ENCODE assay signal across 28 cellular contexts in genomic region chr13:48188640-48189039, GRCh38. TPM values are rescaled to one million over a fixed set of nuclear protein-coding genes. Genes with fewer than 3 reads are reported as not detected.
A peak's percentile ranks its signal among the peaks of the same experiment; 100 is the strongest.
DNase-seq lines count a peak whose midpoint lies in the region; ATAC-seq and TF ChIP-seq lines count a peak whose summit lies in the region.
"Had no signal": no experiment of that assay in that cellular context is flagged by ENCODE, and none has a peak within 500 bp of the region (broad histone marks: within the 10 kb centered on the region; RNA-seq: fewer than 3 reads in every experiment).

No MANE protein-coding gene starts in this region.

- H3K36me3 Mint-ChIP-seq in CD4-positive, alpha-beta T cell (ENCODE audit: low read depth) = no peaks in the 10 kb centered on the region
- H3K36me3 Mint-ChIP-seq in CD8-positive, alpha-beta memory T cell = no peaks in the 10 kb centered on the region
- H3K36me3 Mint-ChIP-seq in T-cell (no peaks in the 10 kb centered on the region), type B pancreatic cell (no peaks in the 10 kb centered on the region)
- H3K36me3 Mint-ChIP-seq in naive thymus-derived CD4-positive, alpha-beta T cell = peaks cover 0 to 14% (median 0%) of the 10 kb centered on the region in 5 donors

- H3K4me3 ChIP-seq in CD8-positive, alpha-beta memory T cell (ENCODE audit: low read length) = no peak overlapping the region
- H3K4me3 ChIP-seq in naive thymus-derived CD4-positive, alpha-beta T cell (ENCODE audit: low read length) = no peak overlapping the region
- H3K4me3 ChIP-seq in gastrocnemius medialis = no peak overlapping the region
- H3K4me3 ChIP-seq: A549, GM12878, GM23248, SJCRH30 had no signal

- peaks cover 2% of the 10 kb centered on the region for H3K9me3 Mint-ChIP-seq in CD4-positive, alpha-beta T cell
- H3K9me3 Mint-ChIP-seq in CD8-positive, alpha-beta memory T cell = no peaks in the 10 kb centered on the region
- H3K9me3 Mint-ChIP-seq in T-cell = no peaks in the 10 kb centered on the region
- H3K9me3 Mint-ChIP-seq in naive thymus-derived CD4-positive, alpha-beta T cell = peaks cover 0 to 5% (median 0%) of the 10 kb centered on the region in 11 donors
- H3K9me3 Mint-ChIP-seq in type B pancreatic cell = no peaks in the 10 kb centered on the region
- H3K9me3 Mint-ChIP-seq: H9 had no signal

- peaks cover 73% of the 10 kb centered on the region for H3K4me1 Mint-ChIP-seq in CD4-positive, alpha-beta T cell (ENCODE audit: low read depth)
- H3K4me1 Mint-ChIP-seq in CD8-positive, alpha-beta memory T cell = peaks cover 48 to 64% (median 53%) of the 10 kb centered on the region in 3 donors
- peaks cover 60 to 77% (median 70%) of the 10 kb centered on the region in 3 donors for H3K4me1 Mint-ChIP-seq in T-cell
- peaks cover 44 to 91% (median 77%) of the 10 kb centered on the region in 7 donors for H3K4me1 Mint-ChIP-seq in naive thymus-derived CD4-positive, alpha-beta T cell
- H3K4me1 Mint-ChIP-seq in type B pancreatic cell (ENCODE audit: unreplicated experiment) = no peaks in the 10 kb centered on the region

- ATAC-seq in CD4-positive, alpha-beta T cell (ENCODE audit: poor library complexity) = no peak
- ATAC-seq in T-cell (replicated peaks in 1 of 4) = no peak
- no peak for ATAC-seq in naive thymus-derived CD4-positive, alpha-beta T cell
- ATAC-seq in gastrocnemius medialis = no peak
- ATAC-seq: A549, GM12878, PC-3, Right ventricle myocardium inferior, SK-N-SH treated with all-trans-retinoic acid at 6 μM for 48 hours had no signal

- POLR2A ChIA-PET in CD4-positive, alpha-beta T cell (lab: Charles Lee) = interaction anchor here (0.8 to 4.5 kb wide), 5 partner anchors 33 to 62 kb away, joined by 3 to 26 read pairs (median 6); partner anchors contain the start of gene ITM2B
- POLR2A ChIA-PET in CD8-positive, alpha-beta memory T cell (lab: Charles Lee) = interaction anchor here (0.7 to 1.2 kb wide), 2 partner anchors 15 to 45 kb away, joined by 4 read pairs; partner anchors contain the start of gene ITM2B
- POLR2A ChIA-PET in T-cell (lab: Charles Lee) = no interaction called here
- POLR2A ChIA-PET in naive thymus-derived CD4-positive, alpha-beta T cell (lab: Charles Lee) = interaction anchor here (0.5 to 8.5 kb wide), 9 partner anchors 9 to 149 kb away, joined by 3 to 114 read pairs (median 8); partner anchors contain the start of gene ITM2B

- no peaks in the 10 kb centered on the region for H3K36me3 ChIP-seq in CD8-positive, alpha-beta memory T cell (ENCODE audit: insufficient read depth, low read length)
- H3K36me3 ChIP-seq in naive thymus-derived CD4-positive, alpha-beta T cell (ENCODE audit: control insufficient read depth in 2 of 3, insufficient read depth in 3 of 3, low read length in 3 of 3) = no peaks in the 10 kb centered on the region
- no peaks in the 10 kb centered on the region for H3K36me3 ChIP-seq in gastrocnemius medialis
- H3K36me3 ChIP-seq: SJCRH30 had no signal

- H3K4me1 ChIP-seq in CD8-positive, alpha-beta memory T cell (ENCODE audit: insufficient read depth, low read length) = peaks cover 52% of the 10 kb centered on the region
- H3K4me1 ChIP-seq in naive thymus-derived CD4-positive, alpha-beta T cell (ENCODE audit: control insufficient read depth in 2 of 2, insufficient read depth in 2 of 2, low read length in 2 of 2) = peaks cover 8 to 56% of the 10 kb centered on the region in 2 donors
- no peaks in the 10 kb centered on the region for H3K4me1 ChIP-seq in gastrocnemius medialis
- H3K4me1 ChIP-seq: A549, SJCRH30 had no signal

- no peak for TF ChIP-seq POLR2A in gastrocnemius medialis (IDR thresholded peaks at IDR 0.05)

- CTCF ChIA-PET in CD4-positive, alpha-beta T cell (lab: Charles Lee) = interaction anchor here (1.0 kb wide), 1 partner anchor 33 kb away, joined by 3 read pairs; no protein-coding TSS in a partner anchor
- CTCF ChIA-PET in CD8-positive, alpha-beta memory T cell (lab: Charles Lee) = interaction anchor here (1.0 to 3.1 kb wide), 4 partner anchors 20 to 61 kb away, joined by 3 to 8 read pairs (median 6); partner anchors contain the start of gene ITM2B
- CTCF ChIA-PET in T-cell (lab: Charles Lee) = interaction anchor here in 1 of 2 donors (0.7 kb wide), 1 partner anchor 33 kb away, joined by 3 read pairs; no protein-coding TSS in a partner anchor
- CTCF ChIA-PET in naive thymus-derived CD4-positive, alpha-beta T cell (lab: Charles Lee) = interaction anchor here (0.6 to 2.1 kb wide), 6 partner anchors 10 to 225 kb away, joined by 3 to 7 read pairs (median 4); partner anchors contain the start of gene LPAR6

- no peak for TF ChIP-seq CTCF in CD4-positive, alpha-beta T cell (IDR thresholded peaks at IDR 0.05)
- TF ChIP-seq CTCF in gastrocnemius medialis (IDR thresholded peaks at IDR 0.05 in 4 of 5, conservative IDR thresholded peaks at IDR 0.05 in 1 of 5) (no peak), type B pancreatic cell (conservative IDR thresholded peaks at IDR 0.05) (no peak)

- in situ Hi-C loops in gastrocnemius medialis (cut with MboI; ENCODE audit: low sequenced_read_pairs in 4 of 4) = no loop called here

- no peak overlapping the region for H3K27ac ChIP-seq in CD4-positive, alpha-beta T cell (ENCODE audit: low read depth, low read length)
- no peak overlapping the region for H3K27ac ChIP-seq in CD8-positive, alpha-beta memory T cell (ENCODE audit: low read depth, low read length)
- H3K27ac ChIP-seq in naive thymus-derived CD4-positive, alpha-beta T cell (ENCODE audit: low read depth, low read length) = peak overlapping the region; percentile 22
- no peak overlapping the region for H3K27ac ChIP-seq in gastrocnemius medialis
- H3K27ac ChIP-seq: A549, GM23248, SJCRH30 had no signal

- no peaks in the 10 kb centered on the region for H3K27me3 Mint-ChIP-seq in CD4-positive, alpha-beta T cell
- H3K27me3 Mint-ChIP-seq in CD8-positive, alpha-beta memory T cell = no peaks in the 10 kb centered on the region
- no peaks in the 10 kb centered on the region for H3K27me3 Mint-ChIP-seq in T-cell
- peaks cover 0 to 7% (median 0%) of the 10 kb centered on the region in 5 donors for H3K27me3 Mint-ChIP-seq in naive thymus-derived CD4-positive, alpha-beta T cell
- H3K27me3 Mint-ChIP-seq in type B pancreatic cell = no peaks in the 10 kb centered on the region

- intact Hi-C loops in CD4-positive, alpha-beta T cell (cut with DNase I, micrococcal nuclease) = no loop called here
- intact Hi-C loops in naive thymus-derived CD4-positive, alpha-beta T cell (cut with micrococcal nuclease) = loop anchor here in 1 of 2 donors (1.0 to 5.0 kb wide), 2 partner anchors 10 to 114 kb away; partner anchors contain the start of gene RB1
- intact Hi-C loops in gastrocnemius medialis (cut with DNase I; ENCODE audit: low total_unique reads) = no loop called here

- no peaks in the 10 kb centered on the region for H3K27me3 ChIP-seq in CD4-positive, alpha-beta T cell (ENCODE audit: control insufficient read depth, insufficient read depth, low read length)
- no peaks in the 10 kb centered on the region for H3K27me3 ChIP-seq in CD8-positive, alpha-beta memory T cell (ENCODE audit: insufficient read depth, low read length, poor library complexity, severe bottlenecking)
- no peaks in the 10 kb centered on the region for H3K27me3 ChIP-seq in naive thymus-derived CD4-positive, alpha-beta T cell (ENCODE audit: control insufficient read depth in 2 of 2, insufficient read depth in 2 of 2, low read length in 2 of 2)
- H3K27me3 ChIP-seq in gastrocnemius medialis = no peaks in the 10 kb centered on the region
- H3K27me3 ChIP-seq: SJCRH30 had no signal

- peak overlapping the region; percentile 89 for H3K27ac Mint-ChIP-seq in CD4-positive, alpha-beta T cell
- peak overlapping the region in 6 of 8 donors; percentile 2 to 89 (median 47) for H3K27ac Mint-ChIP-seq in CD8-positive, alpha-beta memory T cell
- H3K27ac Mint-ChIP-seq in T-cell = peak overlapping the region; percentile 89 to 92
- H3K27ac Mint-ChIP-seq in naive thymus-derived CD4-positive, alpha-beta T cell = peak overlapping the region in 8 of 9 donors; percentile 49 to 94 (median 82)
- H3K27ac Mint-ChIP-seq in type B pancreatic cell = no peak overlapping the region

- no peak for DNase-seq in CD4-positive, alpha-beta T cell
- no peak for DNase-seq in CD8-positive, alpha-beta memory T cell
- DNase-seq in T-cell (no peak), gastrocnemius medialis (no peak), NCI-H82 (lab: John Stamatoyannopoulos, UW) (no peak), type B pancreatic cell (ENCODE audit: extremely low spot score, unreplicated experiment) (no peak)
- DNase-seq in naive thymus-derived CD4-positive, alpha-beta T cell = no peak
- DNase-seq: C1 segment of cervical spinal cord, EL, GDM1, GM23248, H9, IMR-90, KG1, MM.1S, NCI-H1048, NCI-H1417, NCI-H1694, NCI-H2081, NCI-H2171, NCI-H226, NCI-H510A, PC-3, SJCRH30 had no signal

- H3K4me3 Mint-ChIP-seq in CD4-positive, alpha-beta T cell = peak overlapping the region; percentile 21
- H3K4me3 Mint-ChIP-seq in CD8-positive, alpha-beta memory T cell = peak overlapping the region in 1 of 7 donors; percentile 5
- H3K4me3 Mint-ChIP-seq in T-cell (peak overlapping the region in 1 of 3 donors; percentile 54), type B pancreatic cell (no peak overlapping the region)
- peak overlapping the region in 6 of 10 donors; percentile 11 to 72 (median 34) for H3K4me3 Mint-ChIP-seq in naive thymus-derived CD4-positive, alpha-beta T cell
- H3K4me3 Mint-ChIP-seq: H9 had no signal

- H3K9me3 ChIP-seq in CD4-positive, alpha-beta T cell (ENCODE audit: control insufficient read depth, low read length) = no peaks in the 10 kb centered on the region
- H3K9me3 ChIP-seq in CD8-positive, alpha-beta memory T cell (ENCODE audit: low read length) = no peaks in the 10 kb centered on the region
- H3K9me3 ChIP-seq in naive thymus-derived CD4-positive, alpha-beta T cell (ENCODE audit: control insufficient read depth in 2 of 3, low read length in 3 of 3) = no peaks in the 10 kb centered on the region
- no peaks in the 10 kb centered on the region for H3K9me3 ChIP-seq in gastrocnemius medialis
- H3K9me3 ChIP-seq: A549, SJCRH30 had no signal

RNA-seq across cellular contexts. Expression of gene ITM2B, which starts 44.4 kb away (rescaled TPM):
- total RNA-seq in CD4-positive, alpha-beta T cell = 100 to 1,000 TPM; 305 to 323 TPM
- total RNA-seq in CD8-positive, alpha-beta memory T cell = 100 to 1,000 TPM; 122 to 127 TPM
- polyA plus RNA-seq in CD8-positive, alpha-beta memory T cell = 1,289 TPM
- 100 to 1,000 TPM; 347 to 539 (median 452) TPM for total RNA-seq in T-cell
- 100 to 1,000 TPM; 190 to 733 (median 412) TPM for total RNA-seq in naive thymus-derived CD4-positive, alpha-beta T cell
- 1,000 to 10,000 TPM; 1,112 to 1,479 TPM for polyA plus RNA-seq in naive thymus-derived CD4-positive, alpha-beta T cell
- total RNA-seq in gastrocnemius medialis = 100 to 1,000 TPM; 107 to 209 (median 168) TPM
- 232 and 302 TPM in 2 replicates for total RNA-seq in type B pancreatic cell (ENCODE audit: low replicate concordance)

Comparison
In these comparisons a context has a peak if more than half of its experiments do, and no peak if none do; other contexts are left out.
1. POLR2A ChIA-PET loops: an anchor here in CD4-positive, alpha-beta T cell (0.8 to 4.5 kb wide), CD8-positive, alpha-beta memory T cell (0.7 to 1.2 kb wide) and naive thymus-derived CD4-positive, alpha-beta T cell (0.5 to 8.5 kb wide); none called in T-cell.